ENCODE assay signal across 25 cellular contexts in genomic region chr1:61639937-61640336, GRCh38.
DNase-seq lines count a peak whose midpoint lies in the region; ATAC-seq and TF ChIP-seq lines count a peak whose summit lies in the region.
"Had no signal": no experiment of that assay in that cellular context is flagged by ENCODE, and none has a peak within 500 bp of the region (broad histone marks: within the 10 kb centered on the region; RNA-seq: fewer than 3 reads in every experiment).

No MANE protein-coding gene starts in this region.

- no peak for ATAC-seq in gastrocnemius medialis
- no peak for ATAC-seq in aorta (ENCODE audit: low FRiP score)
- no peak for ATAC-seq in sciatic nerve
- ATAC-seq: left lung; naive thymus-derived CD8-positive, alpha-beta T cell had no signal

- H3K4me1 ChIP-seq in right atrium auricular region (peaks cover 0 to 25% of the 10 kb centered on the region in 2 donors), esophagus squamous epithelium (peaks cover 11 to 72% (median 40%) of the 10 kb centered on the region in 3 donors), gastrocnemius medialis (peaks cover 0 to 28% of the 10 kb centered on the region in 2 donors), aorta (ENCODE audit: control insufficient read depth in 1 of 2, insufficient read depth in 2 of 2, low read length in 2 of 2) (peaks cover 5 to 17% of the 10 kb centered on the region in 2 donors)
- H3K4me1 ChIP-seq: left lung, Peyer's patch had no signal

- H3K36me3 ChIP-seq in right atrium auricular region (no peaks in the 10 kb centered on the region), esophagus squamous epithelium (no peaks in the 10 kb centered on the region), gastrocnemius medialis (no peaks in the 10 kb centered on the region), aorta (ENCODE audit: control insufficient read depth in 1 of 2, insufficient read depth in 2 of 2, low read length in 1 of 2) (no peaks in the 10 kb centered on the region)
- H3K36me3 ChIP-seq: adrenal gland, left lung, Peyer's patch, SJCRH30 had no signal

- H3K27me3 ChIP-seq in right atrium auricular region = no peaks in the 10 kb centered on the region
- H3K27me3 ChIP-seq in esophagus squamous epithelium = no peaks in the 10 kb centered on the region
- H3K27me3 ChIP-seq in gastrocnemius medialis = no peaks in the 10 kb centered on the region
- no peaks in the 10 kb centered on the region for H3K27me3 ChIP-seq in aorta (ENCODE audit: control insufficient read depth in 1 of 2, insufficient read depth in 2 of 2, low read length in 1 of 2)
- H3K27me3 ChIP-seq: adrenal gland, left lung, Peyer's patch, SJCRH30 had no signal

- H3K9me3 ChIP-seq in right atrium auricular region (no peaks in the 10 kb centered on the region), esophagus squamous epithelium (no peaks in the 10 kb centered on the region), gastrocnemius medialis (no peaks in the 10 kb centered on the region), aorta (ENCODE audit: control insufficient read depth, low read length) (no peaks in the 10 kb centered on the region)
- H3K9me3 ChIP-seq: adrenal gland, left lung, Peyer's patch, SJCRH30 had no signal

- H3K27ac ChIP-seq in right atrium auricular region (peak overlapping the region; percentile 38 to 76), esophagus squamous epithelium (peak overlapping the region in 3 of 4 donors; percentile 76 to 86 (median 78)), gastrocnemius medialis (peak overlapping the region; percentile 26 to 70 (median 62)), aorta (ENCODE audit: low read depth in 1 of 2, low read length in 2 of 2) (peak overlapping the region; percentile 98)
- H3K27ac ChIP-seq: SJCRH30 had no signal

- WGBS in esophagus squamous epithelium, 2 donors = 90 to 96% methylated on average over 7 of the region's 7 CpGs
- 80 to 89% methylated on average over 7 of the region's 7 CpGs for WGBS in aorta, 2 donors

- no peak for TF ChIP-seq CTCF in right atrium auricular region (IDR thresholded peaks at IDR 0.05)
- no peak for TF ChIP-seq CTCF in esophagus squamous epithelium (IDR thresholded peaks at IDR 0.05)
- no peak for TF ChIP-seq CTCF in gastrocnemius medialis (IDR thresholded peaks at IDR 0.05 in 4 of 5, conservative IDR thresholded peaks at IDR 0.05 in 1 of 5)

- DNase-seq in right atrium auricular region (ENCODE audit: low spot score) = no peak
- no peak for DNase-seq in cardiac septum (ENCODE audit: low spot score)
- no peak for DNase-seq in esophagus squamous epithelium (lab: John Stamatoyannopoulos, UW)
- DNase-seq in gastrocnemius medialis = no peak
- DNase-seq in aorta = no peak
- no peak for DNase-seq in NOMO-1 (lab: John Stamatoyannopoulos, UW; ENCODE audit: unreplicated experiment in 2 of 2)
- DNase-seq in sciatic nerve (ENCODE audit: low spot score) = no peak
- no peak for DNase-seq in SHP77 (lab: John Stamatoyannopoulos, UW)
- DNase-seq: activated CD4-positive, alpha-beta T cell treated with anti-CD3 and anti-CD28 coated beads, Interleukin-2, amount 10 ng/mL, durations not matched to agents 7 days and 5 days; activated gamma-delta T cell treated with Interleukin-2 at 50 U/mL for 16 hours; activated T-cell treated with anti-CD3 and anti-CD28 coated beads, Interleukin-2, amount 50 U/mL, for 24 hours; adrenal gland; DMS 273 treated with DMSO at 0.1 percent for 48 hours; EL; GOT3; left lung; naive thymus-derived CD8-positive, alpha-beta T cell; NCI-H1436; NCI-H2081 treated with DMSO at 0.1 percent for 48 hours; NCI-H226; nucleus accumbens; Peyer's patch; stimulated activated naive CD4-positive, alpha-beta T cell treated with Interleukin-2 at 50 U/mL for 16 hours had no signal

- H3K4me3 ChIP-seq in right atrium auricular region = no peak overlapping the region
- no peak overlapping the region for H3K4me3 ChIP-seq in esophagus squamous epithelium
- no peak overlapping the region for H3K4me3 ChIP-seq in gastrocnemius medialis
- no peak overlapping the region for H3K4me3 ChIP-seq in aorta (ENCODE audit: low read length in 2 of 2)
- H3K4me3 ChIP-seq: adrenal gland, left lung, Peyer's patch, SJCRH30, smooth muscle cell had no signal

- in situ Hi-C loops in gastrocnemius medialis (cut with MboI; ENCODE audit: low sequenced_read_pairs in 4 of 4) = loop anchor here in 3 of 4 donors (25.0 kb wide), 1 partner anchor 603 kb away; no protein-coding TSS in a partner anchor

- intact Hi-C loops in cardiac septum (cut with DNase I) = loop anchor here (2.0 to 5.0 kb wide), 4 partner anchors 188 to 668 kb away; no protein-coding TSS in a partner anchor
- intact Hi-C loops in esophagus squamous epithelium (cut with DNase I) = no loop called here
- intact Hi-C loops in gastrocnemius medialis (cut with DNase I; ENCODE audit: low total_unique reads) = loop anchor here (2.0 kb wide), 1 partner anchor 33 kb away; no protein-coding TSS in a partner anchor
- intact Hi-C loops in aorta (cut with DNase I) = loop anchor here (5.0 to 10.0 kb wide), 4 partner anchors 205 to 668 kb away; no protein-coding TSS in a partner anchor
- intact Hi-C loops in sciatic nerve (cut with DNase I) = no loop called here

- TF ChIP-seq POLR2A in esophagus squamous epithelium (IDR thresholded peaks at IDR 0.05) = no peak
- TF ChIP-seq POLR2A in gastrocnemius medialis (IDR thresholded peaks at IDR 0.05) = no peak

Comparison
In these comparisons a context has a peak if more than half of its experiments do, and no peak if none do; other contexts are left out.
1. intact Hi-C loops: an anchor here in cardiac septum (2.0 to 5.0 kb wide), gastrocnemius medialis (2.0 kb wide) and aorta (5.0 to 10.0 kb wide); none called in esophagus squamous epithelium and sciatic nerve.